ENCODE assay signal across 10 cellular contexts in the genomic region with DNA sequence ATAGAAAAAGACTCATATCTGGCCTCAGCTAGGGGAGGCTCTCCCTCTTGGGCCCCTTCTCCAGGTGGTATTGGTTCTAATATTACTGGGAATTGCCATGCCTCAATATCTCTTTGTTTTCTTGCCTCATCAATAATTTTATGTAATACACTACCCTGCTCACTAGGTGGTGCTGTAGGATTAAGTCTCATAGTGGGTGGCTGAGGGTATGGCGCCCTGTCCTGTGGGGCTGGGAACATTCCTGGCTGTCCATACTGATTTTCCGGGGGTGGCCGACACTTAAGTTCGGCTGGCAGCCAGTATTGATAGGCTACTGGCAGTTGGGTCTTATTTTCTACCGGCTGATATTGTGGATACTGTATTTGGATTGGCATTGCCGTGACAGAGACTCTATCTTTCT. TPM values are rescaled to one million over a fixed set of nuclear protein-coding genes. Genes with fewer than 3 reads are reported as not detected.
DNase-seq lines count a peak whose midpoint lies in the region; ATAC-seq and TF ChIP-seq lines count a peak whose summit lies in the region.
"Had no signal": no experiment of that assay in that cellular context is flagged by ENCODE, and none has a peak within 500 bp of the region (broad histone marks: within the 10 kb centered on the region; RNA-seq: fewer than 3 reads in every experiment).

No MANE protein-coding gene starts in this region.

- H3K9me2 ChIP-seq in OCI-LY7 (ENCODE audit: insufficient read depth, low read length): no peaks in the 10 kb centered on the region

- H3K9me3 ChIP-seq in OCI-LY7 (ENCODE audit: low read length): peaks cover 26% of the 10 kb centered on the region

- no peak overlapping the region for H3K4me3 ChIP-seq in AG04449 (ENCODE audit: low read depth, low read length)
- no peak overlapping the region for H3K4me3 ChIP-seq in GM12864 (ENCODE audit: low read depth, low read length)
- no peak overlapping the region for H3K4me3 ChIP-seq in OCI-LY7 (ENCODE audit: low read depth, low read length, poor library complexity, severe bottlenecking)
- no peak overlapping the region for H3K4me3 ChIP-seq in fibroblast of pulmonary artery (replicated peaks; ENCODE audit: low read depth, low read length)
- H3K4me3 ChIP-seq: HAP-1 had no signal

- peaks cover 98% of the 10 kb centered on the region for H3K36me3 ChIP-seq in OCI-LY7 (ENCODE audit: insufficient read depth, low read length)

- no peaks in the 10 kb centered on the region for H3K4me1 Mint-ChIP-seq in activated naive CD8-positive, alpha-beta T cell treated with anti-CD3 and anti-CD28 coated beads for 36 hours
- H3K4me1 Mint-ChIP-seq: activated naive CD8-positive, alpha-beta T cell treated with anti-CD3 and anti-CD28 coated beads, Interleukin-2, amount 50 U/mL, for 24 hours had no signal

- no peaks in the 10 kb centered on the region for H3K4me1 ChIP-seq in OCI-LY7 (ENCODE audit: insufficient read depth, low read length, poor library complexity, severe bottlenecking)
- H3K4me1 ChIP-seq: HAP-1 had no signal

- ATAC-seq in HG02623 (IDR thresholded peaks at IDR 0.05; ENCODE audit: unreplicated experiment): no peak
- ATAC-seq in GM19395 (IDR thresholded peaks at IDR 0.05; ENCODE audit: unreplicated experiment): no peak
- no peak for ATAC-seq in GM18909 (IDR thresholded peaks at IDR 0.05; ENCODE audit: poor library complexity, unreplicated experiment)
- ATAC-seq: activated naive CD8-positive, alpha-beta T cell treated with anti-CD3 and anti-CD28 coated beads, Interleukin-2, amount 50 U/mL, for 24 hours had no signal

- no peak overlapping the region for H3K4me2 ChIP-seq in OCI-LY7 (ENCODE audit: low read length)

- POLR2A ChIA-PET in AG04449 (lab: Yijun Ruan, JAX) (no interaction called here), OCI-LY7 (lab: Charles Lee) (interaction anchor here (0.6 kb wide), 1 partner anchor 13 kb away, joined by 3 read pairs; no protein-coding TSS in a partner anchor)

- no peak overlapping the region for H3K4me3 Mint-ChIP-seq in activated naive CD8-positive, alpha-beta T cell treated with anti-CD3 and anti-CD28 coated beads for 36 hours
- H3K4me3 Mint-ChIP-seq: activated naive CD8-positive, alpha-beta T cell treated with anti-CD3 and anti-CD28 coated beads, Interleukin-2, amount 50 U/mL, for 24 hours had no signal

- no peak overlapping the region for H3K27ac Mint-ChIP-seq in activated naive CD8-positive, alpha-beta T cell treated with anti-CD3 and anti-CD28 coated beads for 36 hours
- H3K27ac Mint-ChIP-seq: activated naive CD8-positive, alpha-beta T cell treated with anti-CD3 and anti-CD28 coated beads, Interleukin-2, amount 50 U/mL, for 24 hours had no signal

- CTCF ChIA-PET in AG04449 (lab: Yijun Ruan, JAX): interaction anchor here (1.3 kb wide), 1 partner anchor 29 kb away, joined by 4 read pairs; no protein-coding TSS in a partner anchor
- CTCF ChIA-PET in OCI-LY7 (lab: Charles Lee; ENCODE audit: unreplicated experiment): no interaction called here

- intact Hi-C loops in OCI-LY7 (cut with micrococcal nuclease; ENCODE audit: unreplicated experiment): no loop called here

- no peaks in the 10 kb centered on the region; the same call in 1 of the 2 replicates for H4K20me1 ChIP-seq in OCI-LY7 (ENCODE audit: insufficient read depth, low read length)

- no peak overlapping the region for H3K27ac ChIP-seq in OCI-LY7 (ENCODE audit: low read depth, low read length, poor library complexity, severe bottlenecking)

- peaks cover 74% of the 10 kb centered on the region for H3K36me3 Mint-ChIP-seq in activated naive CD8-positive, alpha-beta T cell treated with anti-CD3 and anti-CD28 coated beads for 36 hours

- BruUV-seq in OCI-LY7 (replicated peaks; lab: Mats Ljungman, UMichigan): no TSS peak

- H3K79me2 ChIP-seq in OCI-LY7 (ENCODE audit: insufficient read depth, low read depth, low read length): no peaks in the 10 kb centered on the region

- DNase-seq in AG04449 (ENCODE audit: low read depth, low spot score): no peak
- no peak for DNase-seq in GM12864 (ENCODE audit: low read depth)
- peak; percentile 42 for DNase-seq in OCI-LY7 (ENCODE audit: low spot score)
- peak; percentile 30 for DNase-seq in fibroblast of pulmonary artery (ENCODE audit: low read depth)
- DNase-seq in activated naive CD8-positive, alpha-beta T cell treated with anti-CD3 and anti-CD28 coated beads for 36 hours: no peak
- DNase-seq: activated naive CD8-positive, alpha-beta T cell treated with anti-CD3 and anti-CD28 coated beads, Interleukin-2, amount 50 U/mL, for 24 hours had no signal

- no peak overlapping the region for H2AFZ ChIP-seq in OCI-LY7 (ENCODE audit: low read length)

- peaks cover 23% of the 10 kb centered on the region for H3K9me3 Mint-ChIP-seq in activated naive CD8-positive, alpha-beta T cell treated with anti-CD3 and anti-CD28 coated beads for 36 hours

- H3K27me3 Mint-ChIP-seq in activated naive CD8-positive, alpha-beta T cell treated with anti-CD3 and anti-CD28 coated beads for 36 hours: no peaks in the 10 kb centered on the region
- H3K27me3 Mint-ChIP-seq: activated naive CD8-positive, alpha-beta T cell treated with anti-CD3 and anti-CD28 coated beads, Interleukin-2, amount 50 U/mL, for 24 hours had no signal

- peak; percentile 21 for TF ChIP-seq CTCF in AG04449 (IDR thresholded peaks at IDR 0.05; ENCODE audit: insufficient read depth, low read length, missing control alignments)
- peak; percentile 49 for TF ChIP-seq CTCF in GM12864 (IDR thresholded peaks at IDR 0.05; ENCODE audit: low read depth, low read length, missing control alignments)
- TF ChIP-seq CTCF in OCI-LY7 (conservative IDR thresholded peaks at IDR 0.05; ENCODE audit: low read length): peak; percentile 71
- peak; percentile 44 for TF ChIP-seq CTCF in fibroblast of pulmonary artery (IDR thresholded peaks at IDR 0.05; ENCODE audit: low read length, missing control alignments)

RNA-seq across cellular contexts. Expression of gene TAS2R3, which starts 9.0 kb away (rescaled TPM):
- total RNA-seq in OCI-LY7 (2014; rRNA removed; shearing (Covaris generic)): 2.5 and 3.8 TPM in 2 replicates
- 1.5 and 2.4 TPM in 2 replicates for total RNA-seq in OCI-LY7 (2022)
- under 1 TPM; 0.32 to 0.60 TPM for total RNA-seq in activated naive CD8-positive, alpha-beta T cell treated with anti-CD3 and anti-CD28 coated beads for 36 hours

RNA-seq across cellular contexts. Expression of gene SSBP1, which starts 16.8 kb away (rescaled TPM):
- total RNA-seq in OCI-LY7 (2014; rRNA removed; shearing (Covaris generic)): 177 and 235 TPM in 2 replicates
- total RNA-seq in OCI-LY7 (2022): 157 and 178 TPM in 2 replicates
- 100 to 1,000 TPM; 309 to 318 TPM for total RNA-seq in activated naive CD8-positive, alpha-beta T cell treated with anti-CD3 and anti-CD28 coated beads for 36 hours

RNA-seq across cellular contexts. Expression of gene TAS2R4, which starts 21.5 kb away (rescaled TPM):
- total RNA-seq in OCI-LY7 (2014; rRNA removed; shearing (Covaris generic)): 1.6 and 2.4 TPM in 2 replicates
- 1.2 and 1.8 TPM in 2 replicates for total RNA-seq in OCI-LY7 (2022)
- total RNA-seq in activated naive CD8-positive, alpha-beta T cell treated with anti-CD3 and anti-CD28 coated beads for 36 hours: under 1 TPM; 0.27 to 0.28 TPM

RNA-seq across cellular contexts. Expression of gene TAS2R5, which starts 35.1 kb away (rescaled TPM):
- 1.6 and 2.2 TPM in 2 replicates for total RNA-seq in OCI-LY7 (2014; rRNA removed; shearing (Covaris generic))
- total RNA-seq in OCI-LY7 (2022): 1.3 and 1.8 TPM in 2 replicates
- total RNA-seq in activated naive CD8-positive, alpha-beta T cell treated with anti-CD3 and anti-CD28 coated beads for 36 hours: under 1 TPM; 0.43 to 0.74 TPM

RNA-seq across cellular contexts. Expression of gene WEE2, which starts 46.8 kb away (rescaled TPM):
- not detected in 2 replicates for total RNA-seq in OCI-LY7 (2014; rRNA removed; shearing (Covaris generic))
- not detected in 2 replicates for total RNA-seq in OCI-LY7 (2022)
- not detected for total RNA-seq in activated naive CD8-positive, alpha-beta T cell treated with anti-CD3 and anti-CD28 coated beads for 36 hours

Comparison
In these comparisons a context has a peak if more than half of its experiments do, and no peak if none do; other contexts are left out.
1. DNase-seq: peak in OCI-LY7 (single experiment) and fibroblast of pulmonary artery (single experiment); none in AG04449 (single experiment), GM12864 (single experiment) and activated naive CD8-positive, alpha-beta T cell treated with anti-CD3 and anti-CD28 coated beads for 36 hours (single experiment).
2. CTCF ChIP-seq: peak in every context shown above with its lines; median percentile 71 in OCI-LY7; 49 in GM12864; 44 in fibroblast of pulmonary artery; 21 in AG04449.